8 cellular contexts compared by ENCODE assay signal in the genomic region with DNA sequence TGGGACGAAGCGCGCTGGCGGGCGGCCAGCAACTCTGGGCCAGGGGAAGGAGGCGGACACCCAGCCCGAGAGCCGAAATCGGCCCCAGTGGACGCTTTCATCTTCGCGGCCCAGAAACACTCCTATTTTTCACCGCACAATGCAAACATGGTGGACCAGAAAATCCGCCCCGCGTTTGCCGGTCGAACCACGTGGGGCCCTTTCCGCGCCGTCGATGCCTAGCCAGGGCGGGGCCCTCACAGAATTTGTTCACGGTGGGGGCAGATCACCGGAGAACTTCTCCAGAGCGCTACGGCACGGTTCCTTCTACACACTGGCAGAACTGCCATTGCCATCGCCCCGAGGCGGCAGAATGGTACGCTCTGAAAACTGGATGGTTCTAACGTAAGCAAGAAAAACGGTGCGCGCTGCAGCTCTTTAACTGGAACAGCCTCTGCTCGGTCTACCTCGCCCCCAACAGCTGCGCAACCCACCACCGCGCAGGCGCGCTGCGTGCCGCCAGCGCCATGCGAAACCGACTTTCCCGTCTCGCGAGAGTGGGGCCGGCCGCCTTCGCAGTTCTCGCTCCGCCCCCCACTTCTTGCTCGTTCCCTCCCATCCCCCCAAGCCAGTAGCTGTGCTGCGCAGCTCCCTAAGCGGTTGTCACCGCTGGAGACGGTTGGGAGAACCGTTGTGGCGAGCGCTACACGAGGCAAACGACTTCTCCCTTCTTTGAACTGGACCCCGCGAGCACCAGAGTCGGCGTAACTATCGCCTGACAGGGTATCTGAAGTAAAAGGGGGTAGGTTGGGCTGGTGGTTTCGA.
A peak's percentile ranks its signal among the peaks of the same experiment; 100 is the strongest.
DNase-seq lines count a peak whose midpoint lies in the region; FAIRE-seq and TF ChIP-seq lines count a peak whose summit lies in the region.

A gene with protein sequence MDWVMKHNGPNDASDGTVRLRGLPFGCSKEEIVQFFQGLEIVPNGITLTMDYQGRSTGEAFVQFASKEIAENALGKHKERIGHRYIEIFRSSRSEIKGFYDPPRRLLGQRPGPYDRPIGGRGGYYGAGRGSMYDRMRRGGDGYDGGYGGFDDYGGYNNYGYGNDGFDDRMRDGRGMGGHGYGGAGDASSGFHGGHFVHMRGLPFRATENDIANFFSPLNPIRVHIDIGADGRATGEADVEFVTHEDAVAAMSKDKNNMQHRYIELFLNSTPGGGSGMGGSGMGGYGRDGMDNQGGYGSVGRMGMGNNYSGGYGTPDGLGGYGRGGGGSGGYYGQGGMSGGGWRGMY (plus strand): TSS at position 610 of the 804 bp plus-strand sequence. CDS start 5,158 bp downstream, outside the sequence.

- peak within 1 kb of the TSS; percentile 74 for H3K4me2 ChIP-seq in MM.1S (ENCODE audit: low read depth, low read length)

- peaks cover 9% of the 10 kb centered on the region; the same call in 1 of the 2 replicates for H3K4me1 ChIP-seq in MM.1S (ENCODE audit: low read length)

- H2AFZ ChIP-seq in MM.1S (ENCODE audit: low read length), result peak within 1 kb of the TSS; percentile 69

- H3K4me1 Mint-ChIP-seq in nephron progenitor cell, result peaks cover 55% of the 10 kb centered on the region
- H3K4me1 Mint-ChIP-seq in stimulated activated naive CD8-positive, alpha-beta T cell treated with anti-CD3 and anti-CD28 coated beads, Interleukin-15, Interleukin-2, amounts not matched to agents 100 ng/mL and 50 ng/mL, for 24 hours (ENCODE audit: low read depth), result peaks cover 50% of the 10 kb centered on the region

- peak; percentile 95 for DNase-seq in HCEC 1CT
- peak; percentile 98 for DNase-seq in MM.1S
- DNase-seq in SHP77 treated with DMSO at 0.1 percent for 48 hours (lab: John Stamatoyannopoulos, UW), result peak; percentile 62
- peak; percentile 99 for DNase-seq in activated effector memory CD4-positive, alpha-beta T cell treated with anti-CD3 and anti-CD28 coated beads, Interleukin-2, amount 50 U/mL, for 16 hours
- DNase-seq in fibroblast of the conjunctiva (ENCODE audit: low read depth), result peak; percentile 97
- DNase-seq in nephron progenitor cell, result peak; percentile 99

- H4K20me1 ChIP-seq in MM.1S (ENCODE audit: insufficient read depth, low read length), result peaks cover 38% of the 10 kb centered on the region

- H3K9me2 ChIP-seq in MM.1S (replicated peaks; ENCODE audit: insufficient read depth, low read length), result no peaks in the 10 kb centered on the region

- H3K36me3 ChIP-seq in MM.1S (replicated peaks; ENCODE audit: insufficient read depth, low read length), result peaks cover 5% of the 10 kb centered on the region; the same call in 1 of the 2 replicates

- H3K27ac Mint-ChIP-seq in nephron progenitor cell, result peak within 1 kb of the TSS; percentile 100
- peak within 1 kb of the TSS; percentile 100 for H3K27ac Mint-ChIP-seq in stimulated activated naive CD8-positive, alpha-beta T cell treated with anti-CD3 and anti-CD28 coated beads, Interleukin-15, Interleukin-2, amounts not matched to agents 100 ng/mL and 50 ng/mL, for 24 hours

- TF ChIP-seq CTCF in MM.1S (IDR thresholded peaks at IDR 0.05; ENCODE audit: low read length) (no peak), nephron progenitor cell (IDR thresholded peaks at IDR 0.05) (no peak)

- peaks cover 48% of the 10 kb centered on the region for H3K79me2 ChIP-seq in MM.1S (ENCODE audit: low read length)

- peak within 1 kb of the TSS; percentile 98 for H3K4me3 Mint-ChIP-seq in nephron progenitor cell
- peak within 1 kb of the TSS; percentile 98 for H3K4me3 Mint-ChIP-seq in stimulated activated naive CD8-positive, alpha-beta T cell treated with anti-CD3 and anti-CD28 coated beads, Interleukin-15, Interleukin-2, amounts not matched to agents 100 ng/mL and 50 ng/mL, for 24 hours

- H3K9me3 ChIP-seq in MM.1S (replicated peaks; ENCODE audit: insufficient read depth, low read length), result no peaks in the 10 kb centered on the region

- peaks cover 18% of the 10 kb centered on the region; the same call in 1 of the 2 replicates for H3F3A ChIP-seq in MM.1S (ENCODE audit: insufficient read depth, low read length)

- H3K27ac ChIP-seq in MM.1S (ENCODE audit: low read length), result peak within 1 kb of the TSS; percentile 88

- H3K27me3 Mint-ChIP-seq in nephron progenitor cell (ENCODE audit: low read depth, poor library complexity), result peaks cover 4% of the 10 kb centered on the region
- H3K27me3 Mint-ChIP-seq in stimulated activated naive CD8-positive, alpha-beta T cell treated with anti-CD3 and anti-CD28 coated beads, Interleukin-15, Interleukin-2, amounts not matched to agents 100 ng/mL and 50 ng/mL, for 24 hours, result no peaks in the 10 kb centered on the region

- peak within 1 kb of the TSS; percentile 97 for H3K4me3 ChIP-seq in MM.1S (ENCODE audit: low read length)

- peak within 1 kb of the TSS; percentile 99 for H3K9ac ChIP-seq in MM.1S (ENCODE audit: low read length)

- peak; percentile 89 for FAIRE-seq in G401.6 (lab: Jason Lieb, UNC)

- peaks cover 10% of the 10 kb centered on the region for H3K36me3 Mint-ChIP-seq in nephron progenitor cell (ENCODE audit: low read depth)
- peaks cover 41% of the 10 kb centered on the region for H3K36me3 Mint-ChIP-seq in stimulated activated naive CD8-positive, alpha-beta T cell treated with anti-CD3 and anti-CD28 coated beads, Interleukin-15, Interleukin-2, amounts not matched to agents 100 ng/mL and 50 ng/mL, for 24 hours (ENCODE audit: low read depth)

- H3K27me3 ChIP-seq in MM.1S (replicated peaks; ENCODE audit: insufficient read depth, low read length), result no peaks in the 10 kb centered on the region

- no peaks in the 10 kb centered on the region for H3K9me3 Mint-ChIP-seq in nephron progenitor cell
- H3K9me3 Mint-ChIP-seq in stimulated activated naive CD8-positive, alpha-beta T cell treated with anti-CD3 and anti-CD28 coated beads, Interleukin-15, Interleukin-2, amounts not matched to agents 100 ng/mL and 50 ng/mL, for 24 hours, result no peaks in the 10 kb centered on the region

Comparison
In these comparisons a context has a peak if more than half of its experiments do, and no peak if none do; other contexts are left out.
1. Peak in every context shown above with its lines: DNase-seq, H3K4me3 ChIP-seq and H3K27ac ChIP-seq.